Comparison of ENCODE assay signal across 9 cellular contexts in the genomic region with DNA sequence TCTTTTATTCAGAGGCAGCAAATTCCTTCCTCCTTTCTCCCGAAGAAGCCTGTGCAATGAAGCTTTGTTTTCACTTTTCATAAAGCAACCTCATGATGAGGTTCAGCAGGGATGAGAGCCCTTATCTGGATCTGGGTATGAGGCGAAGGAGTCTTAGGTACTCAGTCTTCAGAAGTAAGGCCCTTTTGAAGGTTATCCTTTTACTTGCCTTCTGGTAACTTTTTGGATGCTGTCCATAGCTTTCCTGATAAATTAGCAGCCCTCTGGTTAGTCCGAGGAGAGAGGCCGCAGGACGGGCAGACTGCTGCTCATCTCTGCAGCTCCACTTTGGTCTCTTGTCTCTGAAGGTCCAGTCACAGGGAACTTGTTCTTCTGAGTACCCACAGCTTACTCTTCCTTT. TPM values are rescaled to one million over a fixed set of nuclear protein-coding genes. Genes with fewer than 3 reads are reported as not detected.
A peak's percentile ranks its signal among the peaks of the same experiment; 100 is the strongest.
DNase-seq lines count a peak whose midpoint lies in the region; ATAC-seq and TF ChIP-seq lines count a peak whose summit lies in the region.
"Had no signal": no experiment of that assay in that cellular context is flagged by ENCODE, and none has a peak within 500 bp of the region (broad histone marks: within the 10 kb centered on the region; RNA-seq: fewer than 3 reads in every experiment).

No MANE protein-coding gene starts in this region.

- DNase-seq in stimulated activated naive CD8-positive, alpha-beta T cell treated with anti-CD3 and anti-CD28 coated beads, Interleukin-15, Interleukin-2, amounts not matched to agents 100 U/mL and 50 U/mL, for 24 hours = no peak
- DNase-seq in choroid plexus epithelial cell (ENCODE audit: low read depth) (peak; percentile 30), HT-29 (ENCODE audit: low spot score) (no peak), GOT3 (lab: John Stamatoyannopoulos, UW) (no peak), NCI-H2081 (lab: John Stamatoyannopoulos, UW) (no peak), cerebellar nuclear complex (lab: John Stamatoyannopoulos, UW) (no peak)
- DNase-seq: GF-D8 had no signal

- no peaks in the 10 kb centered on the region for H3K27me3 ChIP-seq in mononuclear cell (ENCODE audit: insufficient read depth, low read length)

- no peaks in the 10 kb centered on the region for H3K27me3 Mint-ChIP-seq in stimulated activated naive CD8-positive, alpha-beta T cell treated with anti-CD3 and anti-CD28 coated beads, Interleukin-15, Interleukin-2, amounts not matched to agents 100 ng/mL and 50 ng/mL, for 24 hours

- no peaks in the 10 kb centered on the region for H3K9me3 ChIP-seq in mononuclear cell (ENCODE audit: low read depth, low read length)

- peaks cover 64% of the 10 kb centered on the region for H3K4me1 Mint-ChIP-seq in stimulated activated naive CD8-positive, alpha-beta T cell treated with anti-CD3 and anti-CD28 coated beads, Interleukin-15, Interleukin-2, amounts not matched to agents 100 ng/mL and 50 ng/mL, for 24 hours (ENCODE audit: low read depth)

- ATAC-seq in stimulated activated naive CD8-positive, alpha-beta T cell treated with anti-CD3 and anti-CD28 coated beads, Interleukin-15, Interleukin-2, amounts not matched to agents 100 U/mL and 50 U/mL, for 24 hours = no peak

- H3K9me3 Mint-ChIP-seq in stimulated activated naive CD8-positive, alpha-beta T cell treated with anti-CD3 and anti-CD28 coated beads, Interleukin-15, Interleukin-2, amounts not matched to agents 100 ng/mL and 50 ng/mL, for 24 hours = no peaks in the 10 kb centered on the region

- peak overlapping the region; percentile 59 for H3K4me3 ChIP-seq in choroid plexus epithelial cell (ENCODE audit: low read depth, low read length)
- peak overlapping the region; percentile 83 for H3K4me3 ChIP-seq in mononuclear cell (ENCODE audit: low read length)

- no peak for TF ChIP-seq CTCF in choroid plexus epithelial cell (conservative IDR thresholded peaks at IDR 0.05; ENCODE audit: low read depth, low read length)

- H3K36me3 Mint-ChIP-seq in stimulated activated naive CD8-positive, alpha-beta T cell treated with anti-CD3 and anti-CD28 coated beads, Interleukin-15, Interleukin-2, amounts not matched to agents 100 ng/mL and 50 ng/mL, for 24 hours (ENCODE audit: low read depth) = peaks cover 30% of the 10 kb centered on the region

- H3K4me1 ChIP-seq in mononuclear cell (ENCODE audit: insufficient read depth, low read length) = peaks cover 40% of the 10 kb centered on the region

- peak overlapping the region; percentile 97 for H3K4me3 Mint-ChIP-seq in stimulated activated naive CD8-positive, alpha-beta T cell treated with anti-CD3 and anti-CD28 coated beads, Interleukin-15, Interleukin-2, amounts not matched to agents 100 ng/mL and 50 ng/mL, for 24 hours

- H3K27ac Mint-ChIP-seq in stimulated activated naive CD8-positive, alpha-beta T cell treated with anti-CD3 and anti-CD28 coated beads, Interleukin-15, Interleukin-2, amounts not matched to agents 100 ng/mL and 50 ng/mL, for 24 hours = peak overlapping the region; percentile 98

RNA-seq across cellular contexts. Expression of gene TRIM22, which starts 1.1 kb away (rescaled TPM):
- 252 TPM for total RNA-seq in mononuclear cell
- total RNA-seq in HT-29 (2014; rRNA removed; shearing (Covaris generic)) = 0.33 TPM in 1 of 2 replicates, not detected in the other

RNA-seq across cellular contexts. Expression of gene TRIM5, which starts 5.9 kb away (rescaled TPM):
- 6.5 TPM for total RNA-seq in mononuclear cell
- 11.0 and 16.6 TPM in 2 replicates for total RNA-seq in HT-29 (2014; rRNA removed; shearing (Covaris generic))

RNA-seq across cellular contexts. Expression of gene OR56B1, which starts 45.5 kb away (rescaled TPM):
- 0.42 TPM for total RNA-seq in mononuclear cell
- not detected in 2 replicates for total RNA-seq in HT-29 (2014; rRNA removed; shearing (Covaris generic))

Comparison
In these comparisons a context has a peak if more than half of its experiments do, and no peak if none do; other contexts are left out.
1. RNA of gene TRIM22, which starts 1.1 kb away (total RNA-seq): 252 TPM in mononuclear cell (single experiment); 0.33 TPM in HT-29; every median in the first group is over 100 times any median in the second.